16 cellular contexts compared by ENCODE assay signal in genomic region chr16:47113130-47113529, GRCh38. TPM values are rescaled to one million over a fixed set of nuclear protein-coding genes. Genes with fewer than 3 reads are reported as not detected.
DNase-seq lines count a peak whose midpoint lies in the region; ATAC-seq and TF ChIP-seq lines count a peak whose summit lies in the region.
"Had no signal": no experiment of that assay in that cellular context is flagged by ENCODE, and none has a peak within 500 bp of the region (broad histone marks: within the 10 kb centered on the region; RNA-seq: fewer than 3 reads in every experiment).

No MANE protein-coding gene starts in this region.

- TF ChIP-seq CTCF in lower leg skin (IDR thresholded peaks at IDR 0.05) = no peak

- 92% methylated on average over 2 of the region's 2 CpGs for WGBS in lower leg skin, 2 donors

- H3K4me1 Mint-ChIP-seq in activated T-cell treated with anti-CD3 and anti-CD28 coated beads, Interleukin-2, amount 50 U/mL, for 72 hours (ENCODE audit: low read depth) = peaks cover 15% of the 10 kb centered on the region
- H3K4me1 Mint-ChIP-seq: GM23338, H9 had no signal

- peak; percentile 41 for ATAC-seq in activated T-cell treated with anti-CD3 and anti-CD28 coated beads, Interleukin-2, amount 50 U/mL, for 72 hours (replicated peaks in 1 of 2)
- ATAC-seq: GM23338, HCT116 had no signal

- no peak overlapping the region for H3K4me3 ChIP-seq in lower leg skin (ENCODE audit: low read depth, poor library complexity, severe bottlenecking)
- H3K4me3 ChIP-seq: GM23338 had no signal

- H3K9me3 Mint-ChIP-seq in activated T-cell treated with anti-CD3 and anti-CD28 coated beads, Interleukin-2, amount 50 U/mL, for 72 hours = no peaks in the 10 kb centered on the region
- H3K9me3 Mint-ChIP-seq: CD4-positive, alpha-beta memory T cell; GM23338; H9 had no signal

- no peak for TF ChIP-seq POLR2A in lower leg skin (IDR thresholded peaks at IDR 0.05)

- no peaks in the 10 kb centered on the region for H3K9me3 ChIP-seq in KOPT-K1 (ENCODE audit: insufficient read depth, low read length, poor library complexity, severe bottlenecking)

- no peak overlapping the region for H3K4me3 Mint-ChIP-seq in activated T-cell treated with anti-CD3 and anti-CD28 coated beads, Interleukin-2, amount 50 U/mL, for 72 hours
- H3K4me3 Mint-ChIP-seq: CD4-positive, alpha-beta memory T cell; GM23338; H9 had no signal

- intact Hi-C loops in lower leg skin (cut with DNase I; ENCODE audit: low total_unique reads) = no loop called here

- H3K27me3 Mint-ChIP-seq in activated T-cell treated with anti-CD3 and anti-CD28 coated beads, Interleukin-2, amount 50 U/mL, for 72 hours (ENCODE audit: low read depth) = peaks cover 10% of the 10 kb centered on the region
- H3K27me3 Mint-ChIP-seq: CD4-positive, alpha-beta memory T cell had no signal

- H3K27ac Mint-ChIP-seq in activated T-cell treated with anti-CD3 and anti-CD28 coated beads, Interleukin-2, amount 50 U/mL, for 72 hours = no peak overlapping the region
- H3K27ac Mint-ChIP-seq: GM23338, H9 had no signal

- peaks cover 0 to 7% of the 10 kb centered on the region in 2 donors for H3K36me3 Mint-ChIP-seq in activated T-cell treated with anti-CD3 and anti-CD28 coated beads, Interleukin-2, amount 50 U/mL, for 72 hours (ENCODE audit: insufficient read depth in 2 of 2)

- no peak for DNase-seq in activated T-cell treated with anti-CD3 and anti-CD28 coated beads, Interleukin-2, amount 50 U/mL, for 72 hours
- DNase-seq in activated T-cell treated with anti-CD3 and anti-CD28 coated beads, Interleukin-2, amount 50 U/mL, for 1 hour = no peak
- DNase-seq in putamen (ENCODE audit: low spot score) (peak; percentile 57), T-helper 9 cell (no peak), lower leg skin (ENCODE audit: low spot score in 2 of 2) (no peak)
- DNase-seq: C1 segment of cervical spinal cord; Calu3; CD4-positive, alpha-beta memory T cell; COR-L47; DMS53; DMS79 treated with DMSO at 0.1 percent for 48 hours; GF-D8; H9 had no signal

- peak overlapping the region; percentile 44 for H3K27ac ChIP-seq in KOPT-K1 (ENCODE audit: low read depth, low read length, poor library complexity, severe bottlenecking)

- peaks cover 49% of the 10 kb centered on the region for H3K36me3 ChIP-seq in KOPT-K1 (ENCODE audit: insufficient read depth, low read length)

RNA-seq across cellular contexts. Expression of gene NETO2, which starts 30.6 kb away (rescaled TPM):
- total RNA-seq in activated T-cell treated with anti-CD3 and anti-CD28 coated beads, Interleukin-2, amount 50 U/mL, for 72 hours = 1 to 10 TPM; 3.8 to 5.0 TPM
- 1 to 10 TPM in 2 of 4 donors, under 1 TPM in 1, not detected in 1; 0.37 to 2.2 (median 1.1) TPM for total RNA-seq in lower leg skin
